ENCODE assay signal across 2 cellular contexts in genomic region chr4:8215001-8215427, GRCh38.
TF ChIP-seq lines count a peak whose summit lies in the region.

No MANE protein-coding gene starts in this region.

TF ChIP-seq in liver, 16 proteins besides CTCF, POLR2A, EP300 and RAD21:
- peak; percentile 69 for TF ChIP-seq FOXA1 (IDR thresholded peaks at IDR 0.05)
- no peak for TF ChIP-seq TAF1 (conservative IDR thresholded peaks at IDR 0.05)
- TF ChIP-seq RXRA (IDR thresholded peaks at IDR 0.05), result peak; percentile 53 to 86
- no peak for TF ChIP-seq HNF4G (IDR thresholded peaks at IDR 0.05)
- peak; percentile 53 for TF ChIP-seq YY1 (IDR thresholded peaks at IDR 0.05)
- TF ChIP-seq GABPA (IDR thresholded peaks at IDR 0.05 in 1 of 2, conservative IDR thresholded peaks at IDR 0.05 in 1 of 2), result peak in 1 of 2 donors; percentile 53
- peak; percentile 46 for TF ChIP-seq SP1 (IDR thresholded peaks at IDR 0.05)
- TF ChIP-seq ATF3 (IDR thresholded peaks at IDR 0.05), result no peak
- peak in 1 of 2 donors; percentile 60 for TF ChIP-seq EGR1 (IDR thresholded peaks at IDR 0.05; ENCODE audit: low read depth in 2 of 2)
- no peak for TF ChIP-seq NR2F2 (IDR thresholded peaks at IDR 0.05)
- TF ChIP-seq REST (IDR thresholded peaks at IDR 0.05), result peak; percentile 100
- peak; percentile 49 to 69 for TF ChIP-seq HNF4A (conservative IDR thresholded peaks at IDR 0.05)
- TF ChIP-seq JUND (IDR thresholded peaks at IDR 0.05), result peak in 1 of 2 donors; percentile 11
- peak; percentile 54 for TF ChIP-seq FOXA2 (IDR thresholded peaks at IDR 0.05)
TF ChIP-seq in liver: peak in this region for 10.

TF ChIP-seq in HepG2, 621 proteins besides CTCF, POLR2A, EP300 and RAD21:
- no peak for TF ChIP-seq NR1H2 (CRISPR knock-in tag; IDR thresholded peaks at IDR 0.05; ENCODE audit: borderline replicate concordance, low read depth)
TF ChIP-seq in HepG2: peak in this region for 0.
